In genomic region chr4:75924916-75925315, GRCh38 we compare ENCODE assay signal across 13 cellular contexts. TPM values are rescaled to one million over a fixed set of nuclear protein-coding genes. Genes with fewer than 3 reads are reported as not detected.
"Had no signal": no experiment of that assay in that cellular context is flagged by ENCODE, and none has a peak within 500 bp of the region (broad histone marks: within the 10 kb centered on the region; RNA-seq: fewer than 3 reads in every experiment).

No MANE protein-coding gene starts in this region.

RNA-seq across cellular contexts. Expression of gene PPEF2, which starts 22.7 kb away (rescaled TPM):
- total RNA-seq: activated CD8-positive, alpha-beta memory T cell treated with anti-CD3 and anti-CD28 coated beads for 36 hours; activated T-helper 1 cell treated with anti-CD3 and anti-CD28 coated beads, Interleukin-12 subunit alpha, Interleukin-12 subunit beta, Interleukin-2, Interleukin-4 antibody, amounts not matched to agents 30 ng/mL and 10 ng/mL and 1 ng/mL, durations not matched to agents 14 hours and 24 hours and 36 hours; activated T-helper 2 cell treated with anti-CD3 and anti-CD28 coated beads, Interferon-gamma antibody, Interleukin-2, Interleukin-4, amounts not matched to agents 10 μg/mL and 5 μg/mL and 100 μg/mL, durations not matched to agents 14 hours and 24 hours and 36 hours; ascending aorta; cardiac muscle cell; colonic mucosa; dermis microvascular lymphatic vessel endothelial cell; endothelial cell of umbilical vein; fibroblast of lung; gastroesophageal sphincter; glomerular endothelial cell; heart right ventricle; hepatocyte had no signal
